ENCODE assay signal across 11 cellular contexts in the genomic region with DNA sequence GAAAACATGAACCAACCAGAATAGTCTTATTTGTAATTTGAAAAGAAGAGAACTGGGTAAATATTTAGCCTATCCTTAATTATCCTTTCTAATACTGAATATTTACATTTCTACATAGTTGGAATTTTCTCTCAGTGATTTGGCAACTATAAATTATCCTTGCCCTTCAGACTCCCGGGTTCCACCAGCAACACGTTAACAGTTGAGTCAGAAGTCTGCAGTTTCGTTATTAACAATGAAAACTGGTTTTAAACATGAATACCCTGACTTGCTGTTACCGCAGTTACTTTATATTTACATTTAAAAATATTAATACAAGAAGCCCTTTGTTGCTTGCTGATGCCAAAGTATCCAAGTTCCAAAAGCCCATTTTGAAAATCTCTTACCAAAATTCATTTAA.
DNase-seq lines count a peak whose midpoint lies in the region; ATAC-seq lines count a peak whose summit lies in the region.
"Had no signal": no experiment of that assay in that cellular context is flagged by ENCODE, and none has a peak within 500 bp of the region (broad histone marks: within the 10 kb centered on the region; RNA-seq: fewer than 3 reads in every experiment).

No MANE protein-coding gene starts in this region.

- peak; percentile 51 for ATAC-seq in GM18867 (IDR thresholded peaks at IDR 0.05; ENCODE audit: unreplicated experiment)
- peak; percentile 42 for ATAC-seq in HG02938 (IDR thresholded peaks at IDR 0.05; ENCODE audit: unreplicated experiment)
- ATAC-seq in central memory CD8-positive, alpha-beta T cell (replicated peaks; ENCODE audit: extremely low read depth, poor library complexity, severe bottlenecking), result no peak
- no peak for ATAC-seq in Right ventricle myocardium superior (ENCODE audit: poor library complexity)
- ATAC-seq in HG02973 (IDR thresholded peaks at IDR 0.05; ENCODE audit: unreplicated experiment), result no peak

- H3K4me1 Mint-ChIP-seq in central memory CD8-positive, alpha-beta T cell, result peaks cover 16% of the 10 kb centered on the region

- no peaks in the 10 kb centered on the region for H3K9me3 Mint-ChIP-seq in central memory CD8-positive, alpha-beta T cell

- DNase-seq in AG20443 (ENCODE audit: low spot score), result peak; percentile 43
- no peak for DNase-seq in central memory CD8-positive, alpha-beta T cell (ENCODE audit: low spot score in 2 of 2)
- DNase-seq in Right ventricle myocardium superior, result no peak
- DNase-seq in NCI-H446 treated with DMSO at 0.1 percent for 48 hours (lab: John Stamatoyannopoulos, UW), result no peak
- no peak for DNase-seq in anterior cingulate cortex (lab: John Stamatoyannopoulos, UW)
- DNase-seq: activated CD4-positive, alpha-beta T cell treated with anti-CD3 and anti-CD28 coated beads for 36 hours; kidney had no signal

- H3K36me3 Mint-ChIP-seq in central memory CD8-positive, alpha-beta T cell (ENCODE audit: insufficient read depth), result no peaks in the 10 kb centered on the region
- H3K36me3 Mint-ChIP-seq: activated naive CD8-positive, alpha-beta T cell had no signal

- H3K27me3 Mint-ChIP-seq in central memory CD8-positive, alpha-beta T cell, result no peaks in the 10 kb centered on the region

- peak overlapping the region; percentile 67 for H3K4me3 Mint-ChIP-seq in central memory CD8-positive, alpha-beta T cell
- H3K4me3 Mint-ChIP-seq: activated CD4-positive, alpha-beta T cell treated with anti-CD3 and anti-CD28 coated beads for 36 hours; activated naive CD8-positive, alpha-beta T cell had no signal

- H3K27ac Mint-ChIP-seq in central memory CD8-positive, alpha-beta T cell (ENCODE audit: low read depth), result no peak overlapping the region
- H3K27ac Mint-ChIP-seq: activated naive CD8-positive, alpha-beta T cell had no signal

- intact Hi-C loops in Right ventricle myocardium superior (cut with DNase I), result no loop called here

Comparison
In these comparisons a context has a peak if more than half of its experiments do, and no peak if none do; other contexts are left out.
1. ATAC-seq: peak in GM18867 (single experiment) and HG02938 (single experiment); none in central memory CD8-positive, alpha-beta T cell (single experiment), Right ventricle myocardium superior (single experiment) and HG02973 (single experiment).